1 cellular context compared by ENCODE assay signal in genomic region chr12:104163028-104163427, GRCh38.
TF ChIP-seq lines count a peak whose summit lies in the region.

No MANE protein-coding gene starts in this region.

TF ChIP-seq in K562, 482 proteins besides CTCF, POLR2A, EP300 and RAD21:
- TF ChIP-seq CHD2 (IDR thresholded peaks at IDR 0.05; ENCODE audit: low read depth, low read length), result peak; percentile 41; the same call in 1 of the 2 replicates
- TF ChIP-seq PKNOX1 (IDR thresholded peaks at IDR 0.05), result 0 out of 2 replicates have a peak, but pooled peaks have one; percentile 9
